8 cellular contexts compared by ENCODE assay signal in the genomic region with DNA sequence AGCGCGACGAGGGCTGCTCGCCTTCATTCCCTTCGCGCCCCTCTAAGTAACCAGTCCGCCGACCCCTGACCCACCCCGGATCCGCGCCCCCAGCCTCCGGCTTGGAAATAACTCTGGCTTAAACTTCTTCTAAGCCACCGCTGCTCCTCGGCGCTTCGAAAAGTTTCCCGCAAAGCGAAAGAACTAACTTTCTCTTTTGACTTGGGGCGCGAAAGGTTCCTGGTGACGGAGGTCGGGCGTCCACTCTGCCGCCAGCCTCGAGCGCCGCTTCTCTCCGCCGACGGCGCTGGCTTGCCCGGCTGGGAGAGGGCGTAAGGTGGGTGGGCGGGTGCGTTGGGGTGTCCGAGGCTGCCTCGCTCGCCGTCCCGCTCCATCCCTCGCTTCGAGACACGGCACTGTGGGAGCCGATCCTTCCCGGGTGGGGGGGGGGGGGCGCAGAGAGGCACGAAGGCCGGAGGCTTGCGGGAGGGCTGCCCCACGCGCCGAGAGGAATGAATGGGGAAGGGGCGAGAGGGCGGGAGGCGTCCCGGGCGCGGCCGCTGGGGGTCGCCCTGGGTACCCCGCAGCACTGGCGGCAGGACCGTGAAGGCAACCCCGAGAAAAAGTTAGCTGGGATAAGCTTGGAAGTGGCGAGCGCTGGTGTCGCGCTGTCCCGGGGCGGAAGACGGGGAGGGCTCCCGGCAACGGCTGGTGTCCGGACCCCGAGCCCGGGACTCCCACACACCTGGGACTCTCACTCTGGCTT. TPM values are rescaled to one million over a fixed set of nuclear protein-coding genes. Genes with fewer than 3 reads are reported as not detected.
DNase-seq lines count a peak whose midpoint lies in the region; ATAC-seq and TF ChIP-seq lines count a peak whose summit lies in the region.

No MANE protein-coding gene starts in this region.

- H3K9me3 ChIP-seq in duodenal mucosa (ENCODE audit: control insufficient read depth in 1 of 2, low read length in 2 of 2) (no peaks in the 10 kb centered on the region), lung (ENCODE audit: control insufficient read depth in 2 of 2, insufficient read depth in 1 of 2, low read length in 1 of 2) (no peaks in the 10 kb centered on the region)

- DNase-seq in EL, result peak; percentile 56
- DNase-seq in M059J (ENCODE audit: low read depth), result peak; percentile 60
- peak; percentile 58 for DNase-seq in activated CD4-positive, alpha-beta T cell treated with anti-CD3 and anti-CD28 coated beads for 48 hours
- DNase-seq in lung (ENCODE audit: low spot score), result peak; percentile 58
- DNase-seq in stimulated activated CD8-positive, alpha-beta memory T cell treated with anti-CD3 and anti-CD28 coated beads, Interleukin-12 subunit alpha, Interleukin-12 subunit beta, amount 100 ng/mL, for 4 hours (ENCODE audit: low read depth), result peak; percentile 32

- H3K27ac ChIP-seq in duodenal mucosa (ENCODE audit: low read depth, low read length) (peak overlapping the region; percentile 90), lung (ENCODE audit: low read depth in 1 of 2, low read length in 1 of 2) (peak overlapping the region; percentile 99)

- H3K4me1 ChIP-seq in duodenal mucosa (ENCODE audit: control insufficient read depth in 1 of 2, insufficient read depth in 2 of 2, low read length in 2 of 2), result peaks cover 25 to 39% of the 10 kb centered on the region in 2 donors
- H3K4me1 ChIP-seq in lung (ENCODE audit: control insufficient read depth in 2 of 2, insufficient read depth in 2 of 2, low read length in 2 of 2), result peaks cover 11 to 15% of the 10 kb centered on the region in 2 donors

- H3K36me3 ChIP-seq in duodenal mucosa (ENCODE audit: control insufficient read depth in 1 of 2, insufficient read depth in 2 of 2, low read length in 2 of 2), result no peaks in the 10 kb centered on the region
- peaks cover 0 to 3% of the 10 kb centered on the region in 2 donors for H3K36me3 ChIP-seq in lung (ENCODE audit: control insufficient read depth in 2 of 2, insufficient read depth in 2 of 2, low read length in 2 of 2)

- H3K9ac ChIP-seq in duodenal mucosa (ENCODE audit: low read depth in 1 of 2, low read length in 2 of 2), result peak overlapping the region; percentile 78 to 91

- H3K4me3 ChIP-seq in duodenal mucosa (ENCODE audit: low read depth in 1 of 2, low read length in 2 of 2) (peak overlapping the region; percentile 77 to 79), lung (peak overlapping the region; percentile 74)

- H3K27me3 ChIP-seq in duodenal mucosa (ENCODE audit: control insufficient read depth in 1 of 2, insufficient read depth in 2 of 2, low read length in 2 of 2) (peaks cover 14 to 33% of the 10 kb centered on the region in 2 donors), lung (ENCODE audit: control insufficient read depth, insufficient read depth) (no peaks in the 10 kb centered on the region)

- no peak for TF ChIP-seq CTCF in lung (IDR thresholded peaks at IDR 0.05; ENCODE audit: control extremely low read depth, extremely low read depth)

- 1% methylated on average over 75 to 76 of the region's 76 CpGs for WGBS in lung, 2 donors

- peak; percentile 5 for ATAC-seq in GM21786 (IDR thresholded peaks at IDR 0.05; ENCODE audit: unreplicated experiment)
- peak; percentile 28 for ATAC-seq in lung (ENCODE audit: insufficient read depth, low FRiP score)
- ATAC-seq in GM18858 (IDR thresholded peaks at IDR 0.05; ENCODE audit: unreplicated experiment), result no peak

RNA-seq across cellular contexts. Expression of gene ATF3, which starts 0.6 kb away (rescaled TPM):
- 5.1 and 6.0 TPM in 2 replicates for total RNA-seq in M059J (2014; rRNA removed; shearing (Covaris generic))
- 10 to 100 TPM; 15.9 to 44.1 TPM for total RNA-seq in lung
- polyA plus RNA-seq in lung, result 10 to 100 TPM; 22.3 to 26.5 TPM
